In the genomic region with DNA sequence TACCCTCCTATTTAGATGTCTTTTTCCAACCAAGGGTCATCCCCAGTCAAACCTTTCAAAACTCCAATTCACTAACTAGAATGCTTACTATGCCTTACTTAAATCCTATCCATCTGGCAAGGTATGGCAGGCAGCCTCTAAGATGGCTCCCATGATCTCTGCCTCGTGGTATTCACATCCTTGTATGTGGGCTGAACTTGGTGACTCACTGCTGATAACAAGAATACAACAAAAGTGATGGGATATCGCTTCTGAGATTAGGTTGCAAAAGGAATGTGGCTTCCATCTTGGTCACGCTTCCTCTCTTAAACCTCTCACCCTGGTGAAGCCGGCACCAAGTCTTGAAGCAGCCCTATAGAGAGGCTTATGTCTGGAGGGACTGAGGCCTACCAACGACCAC, we compare ENCODE assay signal across 12 cellular contexts. TPM values are rescaled to one million over a fixed set of nuclear protein-coding genes. Genes with fewer than 3 reads are reported as not detected.
A peak's percentile ranks its signal among the peaks of the same experiment; 100 is the strongest.
DNase-seq lines count a peak whose midpoint lies in the region; ATAC-seq and TF ChIP-seq lines count a peak whose summit lies in the region.
"Had no signal": no experiment of that assay in that cellular context is flagged by ENCODE, and none has a peak within 500 bp of the region (broad histone marks: within the 10 kb centered on the region; RNA-seq: fewer than 3 reads in every experiment).

No MANE protein-coding gene starts in this region.

- H3K27ac ChIP-seq in BLaER1 treated with 17β-estradiol and CSF1 and Interleukin-3, amounts not matched to agents 10 nM and 100 nM = peak overlapping the region in 4 of 11 experiments; percentile 5 to 67 (median 58); a peak in 6 of 22 replicates
- H3K27ac ChIP-seq in adrenal gland (peak overlapping the region in 3 of 5 donors; percentile 32 to 61 (median 52)), right lobe of liver (peak overlapping the region in 2 of 3 donors; percentile 37 to 42)
- no peak overlapping the region for H3K27ac ChIP-seq in CD8-positive, alpha-beta T cell (ENCODE audit: low read depth, low read length)

- POLR2A ChIA-PET in CD8-positive, alpha-beta T cell (lab: Charles Lee) = no interaction called here

- H3K9ac ChIP-seq in BLaER1 treated with 17β-estradiol and CSF1 and Interleukin-3, amounts not matched to agents 10 nM and 100 nM = no peak overlapping the region

- intact Hi-C loops in adrenal gland (cut with DNase I) = no loop called here
- intact Hi-C loops in right lobe of liver (cut with DNase I) = no loop called here
- intact Hi-C loops in CD8-positive, alpha-beta T cell (cut with DNase I, micrococcal nuclease) = no loop called here

- no peak overlapping the region for H3K4me3 ChIP-seq in BLaER1 treated with 17β-estradiol and CSF1 and Interleukin-3, amounts not matched to agents 10 nM and 100 nM
- H3K4me3 ChIP-seq in adrenal gland = no peak overlapping the region
- H3K4me3 ChIP-seq in right lobe of liver = no peak overlapping the region
- no peak overlapping the region for H3K4me3 ChIP-seq in CD8-positive, alpha-beta T cell (ENCODE audit: low read depth, low read length)

- H3K27me3 Mint-ChIP-seq in HFFc6 (ENCODE audit: insufficient read depth) = peaks cover 2% of the 10 kb centered on the region; the same call in 1 of the 2 replicates
- H3K27me3 Mint-ChIP-seq in CD8-positive, alpha-beta T cell (ENCODE audit: low read depth) = no peaks in the 10 kb centered on the region

- H3K4me1 Mint-ChIP-seq in HFFc6 (ENCODE audit: low read depth) = peaks cover 34% of the 10 kb centered on the region
- peaks cover 4% of the 10 kb centered on the region for H3K4me1 Mint-ChIP-seq in CD8-positive, alpha-beta T cell (ENCODE audit: low read depth)

- H3K9me3 ChIP-seq in BLaER1 treated with 17β-estradiol and CSF1 and Interleukin-3, amounts not matched to agents 10 nM and 100 nM (replicated peaks in 1 of 11) = peaks cover 0 to 8% (median 0%) of the 10 kb centered on the region in 11 experiments; a peak in 2 of 22 replicates
- H3K9me3 ChIP-seq in adrenal gland (replicated peaks in 1 of 3) (no peaks in the 10 kb centered on the region), right lobe of liver (no peaks in the 10 kb centered on the region)
- no peaks in the 10 kb centered on the region for H3K9me3 ChIP-seq in CD8-positive, alpha-beta T cell (ENCODE audit: low read length)

- H3K4me1 ChIP-seq in BLaER1 treated with 17β-estradiol and CSF1 and Interleukin-3, amounts not matched to agents 10 nM and 100 nM = peaks cover 17 to 69% (median 33%) of the 10 kb centered on the region in 10 experiments
- H3K4me1 ChIP-seq in adrenal gland (replicated peaks in 1 of 2) (peaks cover 10 to 25% of the 10 kb centered on the region in 2 donors), right lobe of liver (peaks cover 0 to 6% (median 3%) of the 10 kb centered on the region in 4 donors)
- H3K4me1 ChIP-seq in CD8-positive, alpha-beta T cell (ENCODE audit: insufficient read depth, low read length) = no peaks in the 10 kb centered on the region

- TF ChIP-seq CTCF in HFFc6 (IDR thresholded peaks at IDR 0.05) (no peak), adrenal gland (IDR thresholded peaks at IDR 0.05) (no peak), right lobe of liver (IDR thresholded peaks at IDR 0.05) (no peak)
- no peak for TF ChIP-seq CTCF in CD8-positive, alpha-beta T cell (IDR thresholded peaks at IDR 0.05)

- CTCF ChIA-PET in CD8-positive, alpha-beta T cell (lab: Charles Lee) = no interaction called here

- ATAC-seq in right lobe of liver = peak in 1 of 4 donors; percentile 23
- no peak for ATAC-seq in CD8-positive, alpha-beta T cell

- H3K9me3 Mint-ChIP-seq in HFFc6 = no peaks in the 10 kb centered on the region
- no peaks in the 10 kb centered on the region for H3K9me3 Mint-ChIP-seq in CD8-positive, alpha-beta T cell
- H3K9me3 Mint-ChIP-seq: neural crest cell had no signal

- 46 to 68% (median 59%) methylated on average over 5 of the region's 5 CpGs for WGBS in adrenal gland, 4 donors
- WGBS in right lobe of liver (ENCODE audit: insufficient coverage, low coverage, low lambda C conversion rate, missing lambda C conversion rate) = 55% methylated on average over 2 of the region's 5 CpGs

- DNase-seq in HFFc6 = peak; percentile 25
- DNase-seq in adrenal gland = peak in 2 of 7 donors; percentile 20 to 32
- DNase-seq in right lobe of liver = peak in 1 of 3 donors; percentile 23
- DNase-seq in NCI-H526 (lab: John Stamatoyannopoulos, UW) = no peak
- no peak for DNase-seq in NCI-H1930 (lab: John Stamatoyannopoulos, UW)
- no peak for DNase-seq in CD8-positive, alpha-beta T cell
- DNase-seq in iPS-NIHi7 (ENCODE audit: extremely low spot score) = no peak
- DNase-seq: stimulated activated CD4-positive, alpha-beta T cell treated with anti-CD3 and anti-CD28 coated beads, Interleukin-4, amount 100 ng/mL, for 1 hour had no signal

- no peak overlapping the region for H3K4me3 Mint-ChIP-seq in HFFc6
- H3K4me3 Mint-ChIP-seq in CD8-positive, alpha-beta T cell = no peak overlapping the region
- H3K4me3 Mint-ChIP-seq: neural crest cell had no signal

- peak overlapping the region in 7 of 11 experiments; percentile 50 to 87 (median 79); a peak in 12 of 22 replicates for H3K4me2 ChIP-seq in BLaER1 treated with 17β-estradiol and CSF1 and Interleukin-3, amounts not matched to agents 10 nM and 100 nM

- H3K27ac Mint-ChIP-seq in HFFc6 = peak overlapping the region; percentile 81
- H3K27ac Mint-ChIP-seq in CD8-positive, alpha-beta T cell = no peak overlapping the region

- no peaks in the 10 kb centered on the region for H3K36me3 Mint-ChIP-seq in HFFc6 (ENCODE audit: low read depth)
- no peaks in the 10 kb centered on the region for H3K36me3 Mint-ChIP-seq in CD8-positive, alpha-beta T cell

- no peaks in the 10 kb centered on the region for H3K36me3 ChIP-seq in BLaER1 treated with 17β-estradiol and CSF1 and Interleukin-3, amounts not matched to agents 10 nM and 100 nM
- H3K36me3 ChIP-seq in adrenal gland (replicated peaks in 1 of 2) (no peaks in the 10 kb centered on the region), right lobe of liver (peaks cover 0 to 5% (median 0%) of the 10 kb centered on the region in 4 donors)
- no peaks in the 10 kb centered on the region for H3K36me3 ChIP-seq in CD8-positive, alpha-beta T cell (ENCODE audit: insufficient read depth, low read length)

- H4K20me1 ChIP-seq in BLaER1 treated with 17β-estradiol and CSF1 and Interleukin-3, amounts not matched to agents 10 nM and 100 nM = no peaks in the 10 kb centered on the region

- no peak for TF ChIP-seq POLR2A in adrenal gland (IDR thresholded peaks at IDR 0.05)
- TF ChIP-seq POLR2A in right lobe of liver (IDR thresholded peaks at IDR 0.05) = no peak

- H3K27me3 ChIP-seq in BLaER1 treated with 17β-estradiol and CSF1 and Interleukin-3, amounts not matched to agents 10 nM and 100 nM = no peaks in the 10 kb centered on the region
- H3K27me3 ChIP-seq in adrenal gland (no peaks in the 10 kb centered on the region), right lobe of liver (no peaks in the 10 kb centered on the region)
- no peaks in the 10 kb centered on the region for H3K27me3 ChIP-seq in CD8-positive, alpha-beta T cell (ENCODE audit: insufficient read depth, low read length)

RNA-seq across cellular contexts. Expression of gene UPB1, which starts 29.6 kb away (rescaled TPM):
- total RNA-seq in HFFc6 (2021; fragmentation: NEBNext Ultra II Directional; extraction: Animal tissue kit (Norgen Biotek cat#: 25700)) = under 1 TPM in 4 of 6 experiments, not detected in 2; 0.07 to 0.14 (median 0.12) TPM
- 1 to 10 TPM in 2 of 8 donors, under 1 TPM in 5, not detected in 1; 0.11 to 2.2 (median 0.29) TPM for total RNA-seq in adrenal gland
- under 1 TPM; 0.11 to 0.48 (median 0.34) TPM for polyA plus RNA-seq in adrenal gland
- 100 to 1,000 TPM in 3 of 6 experiments, 10 to 100 TPM in 3; 50.6 to 169 (median 100) TPM for total RNA-seq in right lobe of liver
- 1 to 10 TPM; 3.4 to 3.7 TPM for total RNA-seq in CD8-positive, alpha-beta T cell
- total RNA-seq: dermis microvascular lymphatic vessel endothelial cell, MCF 10A, neural crest cell had no signal

RNA-seq across cellular contexts. Expression of gene ADORA2A, which starts 38.2 kb away (rescaled TPM):
- total RNA-seq in HFFc6 (2021; fragmentation: NEBNext Ultra II Directional; extraction: Animal tissue kit (Norgen Biotek cat#: 25700)) = 1 to 10 TPM; 1.1 to 2.9 (median 1.4) TPM
- total RNA-seq in adrenal gland (10 to 100 TPM in 4 of 8 donors, 1 to 10 TPM in 4; 5.1 to 16.4 (median 8.5) TPM), right lobe of liver (1 to 10 TPM; 2.0 to 7.7 (median 3.6) TPM)
- polyA plus RNA-seq in adrenal gland = 1 to 10 TPM; 2.9 to 8.5 (median 3.9) TPM
- 10 to 100 TPM; 15.9 to 17.2 TPM for total RNA-seq in CD8-positive, alpha-beta T cell

Comparison
In these comparisons a context has a peak if more than half of its experiments do, and no peak if none do; other contexts are left out.
1. RNA of gene UPB1, which starts 29.6 kb away (total RNA-seq): 50.6 to 169 TPM in right lobe of liver; 3.4 to 3.7 TPM in CD8-positive, alpha-beta T cell, 0.11 to 2.2 TPM in adrenal gland and 0.07 to 0.14 TPM in HFFc6; every median in the first group is over 10 times any median in the second.